ENCODE assay signal across 8 cellular contexts in the genomic region with DNA sequence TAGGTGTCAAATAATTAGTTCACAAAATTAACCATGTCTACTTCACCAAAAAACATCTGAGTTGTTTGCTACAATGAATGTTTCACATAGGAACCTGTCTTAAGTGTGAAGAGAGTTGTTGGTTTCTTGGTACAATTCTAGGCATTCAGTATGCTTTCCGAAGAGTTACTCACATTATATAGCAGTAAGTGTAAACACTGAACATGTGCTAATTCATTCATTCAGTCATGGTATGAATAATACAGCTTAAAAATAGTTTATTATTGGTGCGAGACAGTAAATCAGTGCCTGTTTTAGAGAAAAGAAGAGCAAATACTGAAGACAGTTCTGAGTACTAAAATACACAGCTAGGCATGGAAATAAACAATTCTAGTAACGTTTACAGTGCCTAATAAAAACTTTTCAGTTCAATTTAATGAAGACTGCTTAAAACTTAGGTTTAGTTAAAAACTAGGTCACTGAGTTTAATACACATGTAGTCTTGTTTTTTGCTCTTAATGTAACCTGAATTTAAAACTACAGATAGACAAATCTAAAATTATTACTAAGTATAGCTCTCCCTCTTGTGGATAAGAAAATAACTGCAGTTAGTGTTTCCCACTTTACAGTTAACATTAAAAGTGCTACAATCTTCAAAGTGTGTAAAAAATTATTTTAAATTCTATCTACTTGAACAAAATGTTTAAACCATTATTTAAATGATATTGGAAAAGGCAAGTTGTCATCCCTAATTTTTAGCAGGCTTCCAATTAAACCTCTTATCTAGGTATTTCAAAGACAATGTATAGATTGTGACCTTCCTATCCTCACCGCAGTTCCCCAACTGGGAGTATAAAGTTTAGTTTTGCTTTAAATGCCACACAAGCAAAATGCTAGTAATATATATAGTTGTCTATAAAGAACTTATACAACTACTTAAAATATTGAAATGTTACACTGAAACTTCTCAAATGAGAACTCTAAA. TPM values are rescaled to one million over a fixed set of nuclear protein-coding genes. Genes with fewer than 3 reads are reported as not detected.
DNase-seq lines count a peak whose midpoint lies in the region; ATAC-seq and TF ChIP-seq lines count a peak whose summit lies in the region.

No MANE protein-coding gene starts in this region.

- ATAC-seq in upper lobe of right lung, result peak; percentile 55

- no peak overlapping the region for H3K4me3 ChIP-seq in WI38 (ENCODE audit: low read depth, low read length)
- no peak overlapping the region for H3K4me3 ChIP-seq in upper lobe of right lung
- no peak overlapping the region for H3K4me3 ChIP-seq in MG63

- H3K27me3 Mint-ChIP-seq in activated naive CD8-positive, alpha-beta T cell treated with anti-CD3 and anti-CD28 coated beads for 36 hours, result no peaks in the 10 kb centered on the region

- no peaks in the 10 kb centered on the region for H3K9me3 Mint-ChIP-seq in activated naive CD8-positive, alpha-beta T cell treated with anti-CD3 and anti-CD28 coated beads for 36 hours

- no peak overlapping the region for H3K27ac Mint-ChIP-seq in activated naive CD8-positive, alpha-beta T cell treated with anti-CD3 and anti-CD28 coated beads for 36 hours

- peaks cover 9% of the 10 kb centered on the region for H3K36me3 Mint-ChIP-seq in activated naive CD8-positive, alpha-beta T cell treated with anti-CD3 and anti-CD28 coated beads for 36 hours

- H3K9me3 ChIP-seq in upper lobe of right lung, result no peaks in the 10 kb centered on the region
- H3K9me3 ChIP-seq in MG63, result no peaks in the 10 kb centered on the region

- no peaks in the 10 kb centered on the region for H3K4me1 ChIP-seq in upper lobe of right lung

- DNase-seq in NCI-H2196 (lab: John Stamatoyannopoulos, UW; ENCODE audit: unreplicated experiment), result peak; percentile 15
- DNase-seq in NCI-H2196 treated with DMSO at 0.1 percent for 48 hours (lab: John Stamatoyannopoulos, UW; ENCODE audit: unreplicated experiment), result no peak
- DNase-seq in HT-29 (ENCODE audit: low spot score), result peak; percentile 41
- peak; percentile 26 for DNase-seq in iris pigment epithelial cell (ENCODE audit: low read depth)
- DNase-seq in upper lobe of right lung, result no peak
- no peak for DNase-seq in MG63
- no peak for DNase-seq in activated naive CD8-positive, alpha-beta T cell treated with anti-CD3 and anti-CD28 coated beads for 36 hours

- intact Hi-C loops in upper lobe of right lung (cut with DNase I), result no loop called here

- no peak overlapping the region for H3K4me3 Mint-ChIP-seq in activated naive CD8-positive, alpha-beta T cell treated with anti-CD3 and anti-CD28 coated beads for 36 hours

- H3K27me3 ChIP-seq in upper lobe of right lung, result no peaks in the 10 kb centered on the region
- no peaks in the 10 kb centered on the region for H3K27me3 ChIP-seq in MG63

- TF ChIP-seq CTCF in WI38 (IDR thresholded peaks at IDR 0.05; ENCODE audit: low read depth, low read length) (peak; percentile 28; the same call in 1 of the 2 replicates), upper lobe of right lung (IDR thresholded peaks at IDR 0.05) (peak; percentile 72)

- peaks cover 15% of the 10 kb centered on the region for H3K4me1 Mint-ChIP-seq in activated naive CD8-positive, alpha-beta T cell treated with anti-CD3 and anti-CD28 coated beads for 36 hours

- H3K27ac ChIP-seq in upper lobe of right lung, result no peak overlapping the region

- H3K36me3 ChIP-seq in upper lobe of right lung (peaks cover 73% of the 10 kb centered on the region), MG63 (peaks cover 12% of the 10 kb centered on the region)

RNA-seq across cellular contexts. Expression of a gene that starts 20.1 kb away (rescaled TPM):
- total RNA-seq in HT-29 (2014; rRNA removed; shearing (Covaris generic)), result 0.51 TPM in 1 of 2 replicates, not detected in the other
- 0.96 TPM for total RNA-seq in upper lobe of right lung
- not detected in 2 replicates for total RNA-seq in MG63 (2014; rRNA removed; shearing (Covaris generic); ENCODE audit: low replicate concordance)
- under 1 TPM; 0.19 to 0.32 TPM for total RNA-seq in activated naive CD8-positive, alpha-beta T cell treated with anti-CD3 and anti-CD28 coated beads for 36 hours

RNA-seq across cellular contexts. Expression of a gene that starts 20.2 kb away (rescaled TPM):
- 10.0 and 10.5 TPM in 2 replicates for total RNA-seq in HT-29 (2014; rRNA removed; shearing (Covaris generic))
- 84.6 TPM for total RNA-seq in upper lobe of right lung
- total RNA-seq in MG63 (2014; rRNA removed; shearing (Covaris generic); ENCODE audit: low replicate concordance), result 28.3 and 51.7 TPM in 2 replicates
- total RNA-seq in activated naive CD8-positive, alpha-beta T cell treated with anti-CD3 and anti-CD28 coated beads for 36 hours, result 10 to 100 TPM; 38.3 to 42.0 TPM

Comparison
In these comparisons a context has a peak if more than half of its experiments do, and no peak if none do; other contexts are left out.
1. DNase-seq: peak in NCI-H2196 (single experiment), HT-29 (single experiment) and iris pigment epithelial cell (single experiment); none in NCI-H2196 treated with DMSO at 0.1 percent for 48 hours (single experiment), upper lobe of right lung (single experiment), MG63 (single experiment) and activated naive CD8-positive, alpha-beta T cell treated with anti-CD3 and anti-CD28 coated beads for 36 hours (single experiment).